24 cellular contexts compared by ENCODE assay signal in the genomic region with DNA sequence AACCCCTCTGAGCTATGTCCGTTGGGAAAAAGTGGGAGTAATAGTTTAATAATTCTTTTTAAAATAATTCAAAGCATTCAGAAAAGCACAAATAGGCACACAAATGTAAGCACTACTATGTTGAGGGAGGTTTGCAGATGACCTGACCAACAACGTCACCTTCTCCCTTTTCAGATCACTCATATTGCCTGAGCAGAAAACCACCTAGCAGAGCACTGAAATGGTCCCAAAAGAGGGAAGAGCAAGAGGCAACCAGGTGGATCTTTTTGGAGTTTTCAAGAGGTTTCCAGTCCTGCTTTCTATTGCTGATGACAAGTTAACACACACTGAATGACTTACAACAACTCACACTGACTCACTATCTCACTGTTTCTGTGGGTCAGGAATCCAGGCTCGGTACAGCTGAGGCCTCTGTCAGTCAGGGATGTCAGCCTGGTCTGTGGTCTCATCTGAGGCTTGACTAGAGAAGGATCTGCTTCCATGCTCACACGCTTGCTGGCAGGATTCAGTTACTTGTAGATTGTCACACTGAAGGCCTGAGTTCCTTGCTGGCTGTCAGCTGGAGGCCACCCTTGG. TPM values are rescaled to one million over a fixed set of nuclear protein-coding genes. Genes with fewer than 3 reads are reported as not detected.
DNase-seq lines count a peak whose midpoint lies in the region; ATAC-seq, FAIRE-seq and TF ChIP-seq lines count a peak whose summit lies in the region.
"Had no signal": no experiment of that assay in that cellular context is flagged by ENCODE, and none has a peak within 500 bp of the region (broad histone marks: within the 10 kb centered on the region; RNA-seq: fewer than 3 reads in every experiment).

No MANE protein-coding gene starts in this region.

- H3K4me2 ChIP-seq in HepG2 (ENCODE audit: low read depth, low read length), result no peak overlapping the region
- H3K4me2 ChIP-seq: A549; BLaER1 treated with 17β-estradiol and CSF1 and Interleukin-3, amounts not matched to agents 10 nM and 100 nM had no signal

- 8% methylated on average over 4 of the region's 4 CpGs for WGBS in HepG2 (ENCODE audit: low lambda C conversion rate)
- 83% methylated on average over 1 of the region's 4 CpGs for WGBS in right lobe of liver (ENCODE audit: insufficient coverage, low coverage, low lambda C conversion rate, missing lambda C conversion rate)

- CTCF ChIA-PET in HepG2 (lab: Yijun Ruan, JAX; ENCODE audit: low intra/inter-chr PET ratio, low total read pairs), result no interaction called here

- H3K9me3 ChIP-seq in HepG2 (ENCODE audit: low read length), result 0 out of 2 replicates have a peak, but pooled peaks cover 7% of the 10 kb centered on the region
- H3K9me3 ChIP-seq in right lobe of liver, result no peaks in the 10 kb centered on the region
- H3K9me3 ChIP-seq: BE2C had no signal

- no peak overlapping the region for H2AFZ ChIP-seq in HepG2 (ENCODE audit: low read length)
- H2AFZ ChIP-seq: GM23248 had no signal

- TF ChIP-seq RAD21 in HepG2 (CRISPR knock-in tag; IDR thresholded peaks at IDR 0.05), result no peak

- H3K27ac ChIP-seq in HepG2 (ENCODE audit: extremely low read length, insufficient read depth, low read length) (no peak overlapping the region), right lobe of liver (no peak overlapping the region)
- H3K27ac ChIP-seq: A549; BLaER1 treated with 17β-estradiol and CSF1 and Interleukin-3, amounts not matched to agents 10 nM and 100 nM; GM23248 had no signal

- intact Hi-C loops in HepG2 (cut with micrococcal nuclease; ENCODE audit: unreplicated experiment), result no loop called here
- intact Hi-C loops in right lobe of liver (cut with DNase I), result no loop called here
- intact Hi-C loops in sciatic nerve (cut with DNase I), result no loop called here

- in situ Hi-C loops in HepG2 (cut with HindIII; ENCODE audit: extremely low pct_ligation_motif_present, low pct_unique_long_range_greater_than_20kb), result no loop called here

- DNase-seq in HepG2 (ENCODE audit: low spot score) (no peak), right lobe of liver (no peak), bronchial epithelial cell (ENCODE audit: low read depth) (peak; percentile 7), sciatic nerve (ENCODE audit: low spot score) (peak; percentile 2), HK-2 (ENCODE audit: unreplicated experiment) (no peak), HCEC 1CT (no peak)
- DNase-seq: 8988T; ACHN; AML-193; BE2C; CD4-positive, alpha-beta T cell; CD8-positive, alpha-beta memory T cell; DMS53; DND-41; GM23248; H9; HFFc6 had no signal

- no peak overlapping the region for H3K9ac ChIP-seq in HepG2 (ENCODE audit: insufficient read depth, low read depth, low read length)
- H3K9ac ChIP-seq: BLaER1 treated with 17β-estradiol and CSF1 and Interleukin-3, amounts not matched to agents 10 nM and 100 nM; GM23248 had no signal

- H3K4me3 ChIP-seq in HepG2 (replicated peaks in 1 of 3; ENCODE audit: insufficient read depth in 1 of 3, low read depth in 2 of 3, low read length in 3 of 3) (no peak overlapping the region), right lobe of liver (no peak overlapping the region), bronchial epithelial cell (ENCODE audit: low read depth, low read length) (no peak overlapping the region)
- H3K4me3 ChIP-seq: A549; BLaER1 treated with 17β-estradiol and CSF1 and Interleukin-3, amounts not matched to agents 10 nM and 100 nM; GM23248 had no signal

- TF ChIP-seq POLR2A in HepG2 (IDR thresholded peaks at IDR 0.05; ENCODE audit: insufficient read depth in 1 of 2, low read depth in 2 of 2, low read length in 2 of 2), result no peak
- no peak for TF ChIP-seq POLR2A in right lobe of liver (IDR thresholded peaks at IDR 0.05)

- TF ChIP-seq EP300 in HepG2 (IDR thresholded peaks at IDR 0.05; ENCODE audit: low read depth in 2 of 2, low read length in 2 of 2) (no peak), HepG2 (CRISPR knock-in tag; IDR thresholded peaks at IDR 0.05; ENCODE audit: borderline replicate concordance) (no peak)

- POLR2A ChIA-PET in HepG2 (lab: Yijun Ruan, JAX), result no interaction called here

- TF ChIP-seq CTCF in HepG2 (CRISPR knock-in tag; IDR thresholded peaks at IDR 0.05) (no peak), right lobe of liver (IDR thresholded peaks at IDR 0.05) (no peak), bronchial epithelial cell (IDR thresholded peaks at IDR 0.05; ENCODE audit: insufficient read depth, low read length, severe bottlenecking) (no peak)

- H3K27me3 ChIP-seq in HepG2 (ENCODE audit: control insufficient read depth in 1 of 2, insufficient read depth in 2 of 2, low read length in 2 of 2), result peaks cover 2 to 25% of the 10 kb centered on the region in 2 experiments; a peak in 1 of 5 replicates
- H3K27me3 ChIP-seq in right lobe of liver, result no peaks in the 10 kb centered on the region
- H3K27me3 ChIP-seq in bronchial epithelial cell (ENCODE audit: control insufficient read depth, insufficient read depth, low read length), result peaks cover 2% of the 10 kb centered on the region
- H3K27me3 ChIP-seq: BE2C had no signal

- H3K4me1 ChIP-seq in HepG2 (ENCODE audit: insufficient read depth, low read length) (no peaks in the 10 kb centered on the region), right lobe of liver (no peaks in the 10 kb centered on the region)
- H3K4me1 ChIP-seq: A549, BE2C had no signal

- no TSS peak for BruUV-seq in HepG2 (replicated peaks; lab: Mats Ljungman, UMichigan)

- FAIRE-seq in HepG2 (lab: Jason Lieb, UNC), result no peak
- FAIRE-seq in bronchial epithelial cell (lab: Jason Lieb, UNC), result no peak
- FAIRE-seq: A549, G401.6, GM12892, GM19239 had no signal

- no peaks in the 10 kb centered on the region for H3K79me2 ChIP-seq in HepG2 (ENCODE audit: insufficient read depth, low read length)

- ATAC-seq in HepG2, result no peak
- ATAC-seq in right lobe of liver, result no peak
- ATAC-seq in sciatic nerve, result no peak
- ATAC-seq in HG02678 (IDR thresholded peaks at IDR 0.05; ENCODE audit: unreplicated experiment), result no peak
- ATAC-seq: A549 had no signal

- H4K20me1 ChIP-seq in HepG2 (ENCODE audit: insufficient read depth, low read length), result no peaks in the 10 kb centered on the region
- H4K20me1 ChIP-seq: BLaER1 treated with 17β-estradiol and CSF1 and Interleukin-3, amounts not matched to agents 10 nM and 100 nM had no signal

- H3K36me3 ChIP-seq in HepG2 (replicated peaks in 1 of 2; ENCODE audit: control insufficient read depth in 1 of 2, insufficient read depth in 2 of 2, low read length in 2 of 2) (no peaks in the 10 kb centered on the region), right lobe of liver (no peaks in the 10 kb centered on the region), bronchial epithelial cell (ENCODE audit: control insufficient read depth, insufficient read depth, low read length) (no peaks in the 10 kb centered on the region)
- H3K36me3 ChIP-seq: BE2C; BLaER1 treated with 17β-estradiol and CSF1 and Interleukin-3, amounts not matched to agents 10 nM and 100 nM had no signal

RNA-seq across cellular contexts. Expression of gene PGA3, which starts 4.3 kb away (rescaled TPM):
- total RNA-seq in HepG2 (2016; rRNA removed; fragmentation: Illumina TruSeq; extraction: Trizol) (not detected in 2 replicates), right lobe of liver (under 1 TPM in 3 of 6 experiments, not detected in 3; 0.15 to 0.55 (median 0.23) TPM), bronchial epithelial cell (not detected in 2 replicates), sciatic nerve (not detected)
- total RNA-seq in HepG2 (2016; cell fraction: cytosol; rRNA removed; fragmentation: Illumina TruSeq; extraction: Trizol; ENCODE audit: low read depth), result not detected in 2 replicates
- total RNA-seq in HepG2 (2016; cell fraction: insoluble cytoplasmic fraction; rRNA removed; fragmentation: Illumina TruSeq; extraction: Trizol), result not detected in 2 replicates
- not detected in 2 replicates for total RNA-seq in HepG2 (2016; cell fraction: membrane; rRNA removed; fragmentation: Illumina TruSeq; extraction: Trizol)
- total RNA-seq in HepG2 (2016; cell fraction: nucleus; rRNA removed; fragmentation: Illumina TruSeq; extraction: Trizol), result not detected in 2 replicates
- polyA plus RNA-seq in HepG2 (2011; rRNA removed), result not detected in 2 replicates
- not detected in 2 replicates for polyA plus RNA-seq in HepG2 (2011; cell fraction: cytosol; rRNA removed)
- not detected in 2 replicates for polyA plus RNA-seq in HepG2 (2011; cell fraction: nucleus; rRNA removed)
- polyA plus RNA-seq in HepG2 (2012), result not detected in 2 replicates
- polyA plus RNA-seq in HepG2 (2016; cell fraction: cytosol; fragmentation: Illumina TruSeq; extraction: Trizol; ENCODE audit: low read depth), result not detected in 2 replicates
- polyA plus RNA-seq in HepG2 (2016; cell fraction: insoluble cytoplasmic fraction; fragmentation: Illumina TruSeq; extraction: Trizol; ENCODE audit: low read depth), result not detected in 2 replicates
- not detected in 2 replicates for polyA plus RNA-seq in HepG2 (2016; cell fraction: membrane; fragmentation: Illumina TruSeq; extraction: Trizol; ENCODE audit: low read depth)
- not detected in 2 replicates for polyA plus RNA-seq in HepG2 (2016; cell fraction: nucleus; fragmentation: Illumina TruSeq; extraction: Trizol; ENCODE audit: insufficient read depth, low read depth)
- polyA minus RNA-seq in HepG2 (2011; rRNA and poly(A)+ RNA removed; ENCODE audit: low replicate concordance), result not detected in 2 replicates
- polyA minus RNA-seq in HepG2 (2011; cell fraction: cytosol; rRNA and poly(A)+ RNA removed), result not detected in 2 replicates
- not detected in 2 replicates for polyA minus RNA-seq in HepG2 (2011; cell fraction: nucleus; rRNA and poly(A)+ RNA removed)
- total RNA-seq: CD4-positive, alpha-beta T cell; CD8-positive, alpha-beta memory T cell; GM23248; H4; H9 had no signal
- polyA plus RNA-seq: A549; CD8-positive, alpha-beta memory T cell; GM23248 had no signal

RNA-seq across cellular contexts. Expression of gene PGA4, which starts 23.1 kb away (rescaled TPM):
- total RNA-seq in HepG2 (2016; rRNA removed; fragmentation: Illumina TruSeq; extraction: Trizol), result not detected in 2 replicates
- total RNA-seq in HepG2 (2016; cell fraction: cytosol; rRNA removed; fragmentation: Illumina TruSeq; extraction: Trizol; ENCODE audit: low read depth), result not detected in 2 replicates
- total RNA-seq in HepG2 (2016; cell fraction: insoluble cytoplasmic fraction; rRNA removed; fragmentation: Illumina TruSeq; extraction: Trizol), result not detected in 2 replicates
- total RNA-seq in HepG2 (2016; cell fraction: membrane; rRNA removed; fragmentation: Illumina TruSeq; extraction: Trizol), result not detected in 2 replicates
- not detected in 2 replicates for total RNA-seq in HepG2 (2016; cell fraction: nucleus; rRNA removed; fragmentation: Illumina TruSeq; extraction: Trizol)
- not detected in 2 replicates for polyA plus RNA-seq in HepG2 (2011; rRNA removed)
- polyA plus RNA-seq in HepG2 (2011; cell fraction: cytosol; rRNA removed), result not detected in 2 replicates
- polyA plus RNA-seq in HepG2 (2011; cell fraction: nucleus; rRNA removed), result not detected in 2 replicates
- polyA plus RNA-seq in HepG2 (2012), result 0.17 TPM in 1 of 2 replicates, not detected in the other
- polyA plus RNA-seq in HepG2 (2016; cell fraction: cytosol; fragmentation: Illumina TruSeq; extraction: Trizol; ENCODE audit: low read depth), result not detected in 2 replicates
- polyA plus RNA-seq in HepG2 (2016; cell fraction: insoluble cytoplasmic fraction; fragmentation: Illumina TruSeq; extraction: Trizol; ENCODE audit: low read depth), result not detected in 2 replicates
- polyA plus RNA-seq in HepG2 (2016; cell fraction: membrane; fragmentation: Illumina TruSeq; extraction: Trizol; ENCODE audit: low read depth), result not detected in 2 replicates
- not detected in 2 replicates for polyA plus RNA-seq in HepG2 (2016; cell fraction: nucleus; fragmentation: Illumina TruSeq; extraction: Trizol; ENCODE audit: insufficient read depth, low read depth)
- 0.04 TPM in 1 of 2 replicates, not detected in the other for polyA minus RNA-seq in HepG2 (2011; rRNA and poly(A)+ RNA removed; ENCODE audit: low replicate concordance)
- not detected in 2 replicates for polyA minus RNA-seq in HepG2 (2011; cell fraction: cytosol; rRNA and poly(A)+ RNA removed)
- not detected in 2 replicates for polyA minus RNA-seq in HepG2 (2011; cell fraction: nucleus; rRNA and poly(A)+ RNA removed)
- 1 to 10 TPM in 1 of 6 experiments, under 1 TPM in 3, not detected in 2; 0.15 to 1.5 (median 0.52) TPM for total RNA-seq in right lobe of liver
- not detected in 2 replicates for total RNA-seq in bronchial epithelial cell
- total RNA-seq in sciatic nerve, result not detected
- total RNA-seq: CD4-positive, alpha-beta T cell; CD8-positive, alpha-beta memory T cell; GM23248; H4; H9; HFFc6 had no signal
- polyA plus RNA-seq: A549; CD8-positive, alpha-beta memory T cell had no signal

RNA-seq across cellular contexts. Expression of gene VPS37C, which starts 37.8 kb away (rescaled TPM):
- total RNA-seq in HepG2 (2016; rRNA removed; fragmentation: Illumina TruSeq; extraction: Trizol) (8.0 and 8.8 TPM in 2 replicates), right lobe of liver (1 to 10 TPM; 4.6 to 7.6 (median 6.0) TPM), bronchial epithelial cell (8.7 and 11.3 TPM in 2 replicates), sciatic nerve (23.1 TPM)
- 5.5 and 8.1 TPM in 2 replicates for total RNA-seq in HepG2 (2016; cell fraction: cytosol; rRNA removed; fragmentation: Illumina TruSeq; extraction: Trizol; ENCODE audit: low read depth)
- total RNA-seq in HepG2 (2016; cell fraction: insoluble cytoplasmic fraction; rRNA removed; fragmentation: Illumina TruSeq; extraction: Trizol), result 6.1 and 10.4 TPM in 2 replicates
- total RNA-seq in HepG2 (2016; cell fraction: membrane; rRNA removed; fragmentation: Illumina TruSeq; extraction: Trizol), result 9.9 and 11.8 TPM in 2 replicates
- 6.8 and 8.7 TPM in 2 replicates for total RNA-seq in HepG2 (2016; cell fraction: nucleus; rRNA removed; fragmentation: Illumina TruSeq; extraction: Trizol)
- polyA plus RNA-seq in HepG2 (2011; rRNA removed), result 7.5 and 8.8 TPM in 2 replicates
- 7.1 and 8.8 TPM in 2 replicates for polyA plus RNA-seq in HepG2 (2011; cell fraction: cytosol; rRNA removed)
- 17.8 and 18.7 TPM in 2 replicates for polyA plus RNA-seq in HepG2 (2011; cell fraction: nucleus; rRNA removed)
- 9.1 and 10.1 TPM in 2 replicates for polyA plus RNA-seq in HepG2 (2012)
- 3.4 and 4.2 TPM in 2 replicates for polyA plus RNA-seq in HepG2 (2016; cell fraction: cytosol; fragmentation: Illumina TruSeq; extraction: Trizol; ENCODE audit: low read depth)
- 8.1 and 12.2 TPM in 2 replicates for polyA plus RNA-seq in HepG2 (2016; cell fraction: insoluble cytoplasmic fraction; fragmentation: Illumina TruSeq; extraction: Trizol; ENCODE audit: low read depth)
- polyA plus RNA-seq in HepG2 (2016; cell fraction: membrane; fragmentation: Illumina TruSeq; extraction: Trizol; ENCODE audit: low read depth), result 8.7 and 10.6 TPM in 2 replicates
- polyA plus RNA-seq in HepG2 (2016; cell fraction: nucleus; fragmentation: Illumina TruSeq; extraction: Trizol; ENCODE audit: insufficient read depth, low read depth), result 14.6 and 15.9 TPM in 2 replicates
- 9.3 and 11.0 TPM in 2 replicates for polyA minus RNA-seq in HepG2 (2011; rRNA and poly(A)+ RNA removed; ENCODE audit: low replicate concordance)
- polyA minus RNA-seq in HepG2 (2011; cell fraction: cytosol; rRNA and poly(A)+ RNA removed), result 2.6 and 4.1 TPM in 2 replicates
- 7.6 and 10.3 TPM in 2 replicates for polyA minus RNA-seq in HepG2 (2011; cell fraction: nucleus; rRNA and poly(A)+ RNA removed)

RNA-seq across cellular contexts. Expression of gene PGA5, which starts 41.9 kb away (rescaled TPM):
- not detected in 2 replicates for total RNA-seq in HepG2 (2016; rRNA removed; fragmentation: Illumina TruSeq; extraction: Trizol)
- not detected in 2 replicates for total RNA-seq in HepG2 (2016; cell fraction: cytosol; rRNA removed; fragmentation: Illumina TruSeq; extraction: Trizol; ENCODE audit: low read depth)
- not detected in 2 replicates for total RNA-seq in HepG2 (2016; cell fraction: insoluble cytoplasmic fraction; rRNA removed; fragmentation: Illumina TruSeq; extraction: Trizol)
- total RNA-seq in HepG2 (2016; cell fraction: membrane; rRNA removed; fragmentation: Illumina TruSeq; extraction: Trizol), result not detected in 2 replicates
- not detected in 2 replicates for total RNA-seq in HepG2 (2016; cell fraction: nucleus; rRNA removed; fragmentation: Illumina TruSeq; extraction: Trizol)
- polyA plus RNA-seq in HepG2 (2011; rRNA removed), result not detected in 2 replicates
- polyA plus RNA-seq in HepG2 (2011; cell fraction: cytosol; rRNA removed), result not detected in 2 replicates
- not detected in 2 replicates for polyA plus RNA-seq in HepG2 (2011; cell fraction: nucleus; rRNA removed)
- polyA plus RNA-seq in HepG2 (2012), result 0.53 and 0.99 TPM in 2 replicates
- polyA plus RNA-seq in HepG2 (2016; cell fraction: cytosol; fragmentation: Illumina TruSeq; extraction: Trizol; ENCODE audit: low read depth), result not detected in 2 replicates
- polyA plus RNA-seq in HepG2 (2016; cell fraction: insoluble cytoplasmic fraction; fragmentation: Illumina TruSeq; extraction: Trizol; ENCODE audit: low read depth), result not detected in 2 replicates
- not detected in 2 replicates for polyA plus RNA-seq in HepG2 (2016; cell fraction: membrane; fragmentation: Illumina TruSeq; extraction: Trizol; ENCODE audit: low read depth)
- polyA plus RNA-seq in HepG2 (2016; cell fraction: nucleus; fragmentation: Illumina TruSeq; extraction: Trizol; ENCODE audit: insufficient read depth, low read depth), result not detected in 2 replicates
- not detected in 2 replicates for polyA minus RNA-seq in HepG2 (2011; rRNA and poly(A)+ RNA removed; ENCODE audit: low replicate concordance)
- not detected in 2 replicates for polyA minus RNA-seq in HepG2 (2011; cell fraction: cytosol; rRNA and poly(A)+ RNA removed)
- not detected in 2 replicates for polyA minus RNA-seq in HepG2 (2011; cell fraction: nucleus; rRNA and poly(A)+ RNA removed)
- total RNA-seq in right lobe of liver, result under 1 TPM in 2 of 6 experiments, not detected in 4; 0.20 to 1.00 TPM
- total RNA-seq in bronchial epithelial cell, result not detected in 2 replicates
- total RNA-seq in sciatic nerve, result not detected
- total RNA-seq: CD4-positive, alpha-beta T cell; CD8-positive, alpha-beta memory T cell; GM23248; H4; HFFc6 had no signal
- polyA plus RNA-seq: A549; CD8-positive, alpha-beta memory T cell; GM23248 had no signal

Comparison
In these comparisons a context has a peak if more than half of its experiments do, and no peak if none do; other contexts are left out.
1. DNase-seq: peak in bronchial epithelial cell (single experiment) and sciatic nerve (single experiment); none in HepG2 (single experiment), right lobe of liver (0 of 3), HK-2 (single experiment) and HCEC 1CT (single experiment).